In the genomic region with DNA sequence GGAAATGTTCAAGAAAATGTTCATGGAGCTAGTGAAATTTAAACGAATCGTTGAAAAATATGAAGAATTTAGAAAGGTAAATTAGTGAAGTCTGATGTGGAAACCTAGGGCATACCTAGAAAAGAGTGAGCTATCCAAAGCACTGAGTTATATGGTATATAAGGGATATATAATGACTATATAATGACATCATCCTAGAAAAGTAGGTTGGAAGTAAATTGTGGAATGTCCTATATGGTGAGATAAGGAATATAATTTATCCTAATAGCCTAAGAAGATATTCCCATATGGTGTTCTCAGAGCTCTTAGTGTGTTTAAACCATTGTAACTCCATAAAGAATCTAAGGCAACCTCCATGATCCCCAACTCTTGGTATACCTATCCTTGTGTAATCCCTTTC, we compare ENCODE assay signal across 35 cellular contexts.
"Had no signal": no experiment of that assay in that cellular context is flagged by ENCODE, and none has a peak within 500 bp of the region (broad histone marks: within the 10 kb centered on the region; RNA-seq: fewer than 3 reads in every experiment).

No MANE protein-coding gene starts in this region.

- H3K36me3 ChIP-seq: MG63 had no signal

- H3K4me2 ChIP-seq: KMS-11 had no signal

- H3K27me3 ChIP-seq: MG63 had no signal

- DNase-seq: Karpas-422, Kasumi-1, MG63, MM.1S, MV-4-11, NCI-H1048, NCI-H1092, NCI-H1092 treated with DMSO at 0.1 percent for 48 hours, NCI-H1105, NCI-H1105 treated with DMSO at 0.1 percent for 48 hours, NCI-H1417, NCI-H1417 treated with DMSO at 0.1 percent for 48 hours, NCI-H1436, NCI-H1436 treated with DMSO at 0.1 percent for 48 hours, NCI-H1694, NCI-H1694 treated with DMSO at 0.1 percent for 48 hours, NCI-H187, NCI-H187 treated with DMSO at 0.1 percent for 48 hours, NCI-H1930, NCI-H2029, NCI-H2029 treated with DMSO at 0.1 percent for 48 hours, NCI-H2081, NCI-H2081 treated with DMSO at 0.1 percent for 48 hours, NCI-H2107, NCI-H2171, NCI-H2171 treated with DMSO at 0.1 percent for 48 hours, NCI-H2227 treated with DMSO at 0.1 percent for 48 hours, NCI-H226, NCI-H345, NCI-H446, NCI-H446 treated with DMSO at 0.1 percent for 48 hours, NCI-H510A, NCI-H510A treated with DMSO at 0.1 percent for 48 hours, NCI-H524 had no signal

- H3K9ac ChIP-seq: KMS-11 had no signal

- H3K27ac ChIP-seq: KMS-11 had no signal

- H3K9me3 ChIP-seq: MG63 had no signal

- H3K4me3 ChIP-seq: MG63 had no signal
